Comparison of ENCODE assay signal across 1 cellular context in the genomic region with DNA sequence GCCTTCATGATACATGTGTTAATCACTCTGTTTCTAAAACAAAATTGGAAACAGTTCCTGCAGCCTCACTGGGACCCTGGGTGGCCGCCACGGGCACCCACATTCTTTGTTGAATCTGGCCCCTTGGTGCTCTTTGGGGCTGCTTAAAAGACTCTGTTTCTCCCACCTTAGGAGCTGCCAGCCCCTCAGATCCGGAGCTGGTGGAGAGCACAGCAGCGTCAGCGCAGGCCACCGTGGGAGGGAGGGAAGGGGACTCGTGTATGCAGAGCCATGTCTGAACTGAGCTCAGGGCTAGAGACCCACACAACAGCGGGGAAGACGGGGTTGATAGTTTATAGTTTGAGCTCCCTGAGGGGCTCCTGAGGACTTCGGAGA.
TF ChIP-seq lines count a peak whose summit lies in the region.

No MANE protein-coding gene starts in this region.

TF ChIP-seq in IMR-90, 13 proteins besides CTCF, POLR2A, EP300 and RAD21 (continued from another document):
- TF ChIP-seq, protein P1, sequence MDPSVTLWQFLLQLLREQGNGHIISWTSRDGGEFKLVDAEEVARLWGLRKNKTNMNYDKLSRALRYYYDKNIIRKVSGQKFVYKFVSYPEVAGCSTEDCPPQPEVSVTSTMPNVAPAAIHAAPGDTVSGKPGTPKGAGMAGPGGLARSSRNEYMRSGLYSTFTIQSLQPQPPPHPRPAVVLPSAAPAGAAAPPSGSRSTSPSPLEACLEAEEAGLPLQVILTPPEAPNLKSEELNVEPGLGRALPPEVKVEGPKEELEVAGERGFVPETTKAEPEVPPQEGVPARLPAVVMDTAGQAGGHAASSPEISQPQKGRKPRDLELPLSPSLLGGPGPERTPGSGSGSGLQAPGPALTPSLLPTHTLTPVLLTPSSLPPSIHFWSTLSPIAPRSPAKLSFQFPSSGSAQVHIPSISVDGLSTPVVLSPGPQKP (IDR thresholded peaks at IDR 0.05; ENCODE audit: borderline replicate concordance, low read depth, low read length): no peak
- TF ChIP-seq FOS (IDR thresholded peaks at IDR 0.05; ENCODE audit: low read depth, low read length) (no peak), RFX5 (IDR thresholded peaks at IDR 0.05; ENCODE audit: low read depth, low read length) (no peak), MAFK (IDR thresholded peaks at IDR 0.05; ENCODE audit: low read depth, low read length) (no peak), CHD1 (IDR thresholded peaks at IDR 0.05; ENCODE audit: low read depth, low read length) (no peak), NFE2L2 (IDR thresholded peaks at IDR 0.05; ENCODE audit: low read depth, low read length) (no peak), MAZ (IDR thresholded peaks at IDR 0.05; ENCODE audit: borderline replicate concordance, low read depth, low read length) (no peak), BHLHE40 (IDR thresholded peaks at IDR 0.05; ENCODE audit: low read depth, low read length) (no peak), MXI1 (IDR thresholded peaks at IDR 0.05; ENCODE audit: borderline replicate concordance, low read depth, low read length) (no peak), SMC3 (IDR thresholded peaks at IDR 0.05; ENCODE audit: low read depth, low read length) (no peak), RCOR1 (IDR thresholded peaks at IDR 0.05; ENCODE audit: insufficient replicate concordance, low read length) (no peak)
